Comparison of ENCODE assay signal across 1 cellular context in the genomic region with DNA sequence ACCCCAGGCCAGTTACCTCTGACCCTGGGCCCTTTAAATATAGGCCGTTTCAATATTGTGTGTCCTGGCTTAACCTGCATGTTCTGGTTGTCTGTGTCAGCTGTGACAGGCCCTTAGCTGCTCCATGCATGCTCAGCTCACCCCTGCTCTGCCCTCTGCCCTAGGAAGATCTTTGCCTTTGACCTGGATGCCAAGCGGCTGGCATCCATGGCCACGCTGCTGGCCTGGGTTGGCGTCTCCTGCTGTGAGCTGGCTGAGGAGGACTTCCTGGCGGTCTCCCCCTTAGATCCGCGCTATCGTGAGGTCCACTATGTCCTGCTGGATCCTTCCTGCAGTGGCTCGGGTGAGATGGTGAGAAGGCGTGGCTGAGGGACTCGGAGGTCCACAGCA. TPM values are rescaled to one million over a fixed set of nuclear protein-coding genes. Genes with fewer than 3 reads are reported as not detected.
"Had no signal": no experiment of that assay in that cellular context is flagged by ENCODE, and none has a peak within 500 bp of the region (broad histone marks: within the 10 kb centered on the region; RNA-seq: fewer than 3 reads in every experiment).

No MANE protein-coding gene starts in this region.

RNA-seq across cellular contexts. Expression of a gene that starts 20.0 kb away (rescaled TPM):
- total RNA-seq: kidney epithelial cell had no signal
